Comparison of ENCODE assay signal across 1 cellular context in genomic region chr1:88877382-88877825, GRCh38.
TF ChIP-seq lines count a peak whose summit lies in the region.

No MANE protein-coding gene starts in this region.

TF ChIP-seq in WTC11, 78 proteins besides CTCF, POLR2A, EP300 and RAD21 (continued from another document):
- TF ChIP-seq AFF4 (CRISPR knock-in tag; IDR thresholded peaks at IDR 0.05; ENCODE audit: borderline replicate concordance) (no peak), USF1 (CRISPR knock-in tag; IDR thresholded peaks at IDR 0.05) (no peak), RORB (CRISPR knock-in tag; IDR thresholded peaks at IDR 0.05) (no peak), IRF2 (CRISPR knock-in tag; IDR thresholded peaks at IDR 0.05; ENCODE audit: borderline replicate concordance, low read depth) (no peak), SOX15 (CRISPR knock-in tag; IDR thresholded peaks at IDR 0.05) (no peak), ETV6 (CRISPR knock-in tag; IDR thresholded peaks at IDR 0.05) (no peak), NFE2L1 (CRISPR knock-in tag; IDR thresholded peaks at IDR 0.05) (no peak)
